8 cellular contexts compared by ENCODE assay signal in the genomic region with DNA sequence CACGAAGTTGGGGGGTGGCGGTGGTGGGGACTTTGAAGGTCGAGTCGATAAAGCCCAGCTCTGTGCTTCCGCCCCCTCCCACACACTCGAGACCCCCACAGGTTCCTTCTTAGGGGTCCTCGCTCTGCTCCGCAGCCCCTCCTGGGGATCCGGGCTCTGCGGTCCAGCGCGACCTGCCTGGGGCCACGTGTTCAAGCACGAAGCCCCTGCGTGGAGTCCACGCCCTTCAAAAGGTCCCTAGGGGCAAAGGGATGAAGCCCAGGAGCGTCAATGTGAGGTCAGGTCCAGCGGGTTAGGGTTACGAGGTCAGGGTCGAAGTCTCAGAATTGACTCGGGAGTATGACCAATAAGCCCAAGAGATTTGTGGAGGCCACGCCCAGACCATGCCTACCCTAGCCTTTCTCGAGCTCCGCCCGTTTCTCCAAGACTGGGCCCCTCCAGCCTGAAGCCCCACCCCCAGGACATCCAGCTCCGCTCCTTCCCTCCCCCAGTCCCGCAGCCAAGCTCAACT. TPM values are rescaled to one million over a fixed set of nuclear protein-coding genes. Genes with fewer than 3 reads are reported as not detected.
A peak's percentile ranks its signal among the peaks of the same experiment; 100 is the strongest.
DNase-seq lines count a peak whose midpoint lies in the region; ATAC-seq and TF ChIP-seq lines count a peak whose summit lies in the region.

No MANE protein-coding gene starts in this region.

- no peaks in the 10 kb centered on the region for H3K9me3 ChIP-seq in right atrium auricular region
- H3K9me3 ChIP-seq in gastrocnemius medialis = no peaks in the 10 kb centered on the region

- H3K4me1 Mint-ChIP-seq in activated naive CD8-positive, alpha-beta T cell treated with anti-CD3 and anti-CD28 coated beads, Interleukin-2, amount 10 ng/mL, durations not matched to agents 7 days and 5 days = peaks cover 11% of the 10 kb centered on the region

- H3K27me3 Mint-ChIP-seq in activated naive CD8-positive, alpha-beta T cell treated with anti-CD3 and anti-CD28 coated beads, Interleukin-2, amount 10 ng/mL, durations not matched to agents 7 days and 5 days = peaks cover 58% of the 10 kb centered on the region

- POLR2A ChIA-PET in activated naive CD8-positive, alpha-beta T cell treated with anti-CD3 and anti-CD28 coated beads, Interleukin-2, amount 10 ng/mL, durations not matched to agents 7 days and 5 days (lab: Charles Lee) = interaction anchor here (0.9 to 2.0 kb wide), 2 partner anchors 16 to 18 kb away, joined by 3 to 10 read pairs; no protein-coding TSS in a partner anchor

- peak; percentile 23 for ATAC-seq in activated naive CD8-positive, alpha-beta T cell treated with anti-CD3 and anti-CD28 coated beads, Interleukin-2, amount 10 ng/mL, durations not matched to agents 7 days and 5 days (ENCODE audit: low read depth)
- peak; percentile 36 to 48 for ATAC-seq in gastrocnemius medialis
- no peak for ATAC-seq in GM21515 (IDR thresholded peaks at IDR 0.05; ENCODE audit: unreplicated experiment)
- ATAC-seq in GM18520 (IDR thresholded peaks at IDR 0.05; ENCODE audit: unreplicated experiment) = no peak
- ATAC-seq in HG03521 (IDR thresholded peaks at IDR 0.05; ENCODE audit: unreplicated experiment) = no peak

- peaks cover 4% of the 10 kb centered on the region for H3K36me3 ChIP-seq in right atrium auricular region
- no peaks in the 10 kb centered on the region for H3K36me3 ChIP-seq in gastrocnemius medialis

- TF ChIP-seq CTCF in right atrium auricular region (IDR thresholded peaks at IDR 0.05) (no peak), gastrocnemius medialis (IDR thresholded peaks at IDR 0.05 in 4 of 5, conservative IDR thresholded peaks at IDR 0.05 in 1 of 5) (no peak)

- peak overlapping the region; percentile 80 for H3K4me3 Mint-ChIP-seq in activated naive CD8-positive, alpha-beta T cell treated with anti-CD3 and anti-CD28 coated beads, Interleukin-2, amount 10 ng/mL, durations not matched to agents 7 days and 5 days

- H3K9me3 Mint-ChIP-seq in activated naive CD8-positive, alpha-beta T cell treated with anti-CD3 and anti-CD28 coated beads, Interleukin-2, amount 10 ng/mL, durations not matched to agents 7 days and 5 days = no peaks in the 10 kb centered on the region

- intact Hi-C loops in gastrocnemius medialis (cut with DNase I; ENCODE audit: low total_unique reads) = no loop called here

- H3K4me3 ChIP-seq in right atrium auricular region (peak overlapping the region; percentile 44 to 65), gastrocnemius medialis (peak overlapping the region; percentile 38 to 76 (median 54))

- H3K36me3 Mint-ChIP-seq in activated naive CD8-positive, alpha-beta T cell treated with anti-CD3 and anti-CD28 coated beads, Interleukin-2, amount 10 ng/mL, durations not matched to agents 7 days and 5 days = no peaks in the 10 kb centered on the region

- peak overlapping the region in 1 of 2 donors; percentile 38 for H3K27ac ChIP-seq in right atrium auricular region
- no peak overlapping the region for H3K27ac ChIP-seq in gastrocnemius medialis

- H3K27me3 ChIP-seq in right atrium auricular region (peaks cover 0 to 20% of the 10 kb centered on the region in 2 donors), gastrocnemius medialis (peaks cover 54 to 66% (median 61%) of the 10 kb centered on the region in 3 donors)

- in situ Hi-C loops in gastrocnemius medialis (cut with MboI; ENCODE audit: low sequenced_read_pairs in 4 of 4) = loop anchor here in 1 of 4 donors (10.0 kb wide), 2 partner anchors 65 to 135 kb away; no protein-coding TSS in a partner anchor

- DNase-seq in GM03348 (ENCODE audit: low spot score) = peak; percentile 64
- peak; percentile 59 for DNase-seq in M059J (ENCODE audit: low read depth)
- no peak for DNase-seq in activated naive CD8-positive, alpha-beta T cell treated with anti-CD3 and anti-CD28 coated beads, Interleukin-2, amount 10 ng/mL, durations not matched to agents 7 days and 5 days
- peak; percentile 71 for DNase-seq in right atrium auricular region (ENCODE audit: low spot score)
- no peak for DNase-seq in gastrocnemius medialis

- H3K4me1 ChIP-seq in right atrium auricular region (peaks cover 0 to 52% of the 10 kb centered on the region in 2 donors), gastrocnemius medialis (peaks cover 14 to 30% of the 10 kb centered on the region in 2 donors)

- no peak overlapping the region for H3K27ac Mint-ChIP-seq in activated naive CD8-positive, alpha-beta T cell treated with anti-CD3 and anti-CD28 coated beads, Interleukin-2, amount 10 ng/mL, durations not matched to agents 7 days and 5 days

- no peak for TF ChIP-seq POLR2A in gastrocnemius medialis (IDR thresholded peaks at IDR 0.05)

RNA-seq across cellular contexts. Expression of gene CACNA1G, which starts 0.8 kb away (rescaled TPM):
- 0.15 TPM in 1 of 2 replicates, not detected in the other for total RNA-seq in M059J (2014; rRNA removed; shearing (Covaris generic))
- total RNA-seq in activated naive CD8-positive, alpha-beta T cell treated with anti-CD3 and anti-CD28 coated beads, Interleukin-2, amount 10 ng/mL, durations not matched to agents 7 days and 5 days = under 1 TPM in 1 of 2 experiments, not detected in 1; 0.11 TPM
- total RNA-seq in right atrium auricular region (1 to 10 TPM; 4.3 to 6.2 TPM), gastrocnemius medialis (under 1 TPM in 2 of 4 donors, not detected in 2; 0.09 to 0.10 TPM)

RNA-seq across cellular contexts. Expression of gene SPATA20, which starts 12.8 kb away (rescaled TPM):
- 23.1 and 60.5 TPM in 2 replicates for total RNA-seq in M059J (2014; rRNA removed; shearing (Covaris generic))
- total RNA-seq in activated naive CD8-positive, alpha-beta T cell treated with anti-CD3 and anti-CD28 coated beads, Interleukin-2, amount 10 ng/mL, durations not matched to agents 7 days and 5 days = 10 to 100 TPM; 31.3 to 33.1 TPM
- total RNA-seq in right atrium auricular region = 10 to 100 TPM; 42.8 to 59.3 TPM
- 10 to 100 TPM; 22.3 to 67.9 (median 29.1) TPM for total RNA-seq in gastrocnemius medialis

RNA-seq across cellular contexts. Expression of gene EPN3, which starts 27.2 kb away (rescaled TPM):
- 0.74 TPM in 1 of 2 replicates, not detected in the other for total RNA-seq in M059J (2014; rRNA removed; shearing (Covaris generic))
- total RNA-seq in activated naive CD8-positive, alpha-beta T cell treated with anti-CD3 and anti-CD28 coated beads, Interleukin-2, amount 10 ng/mL, durations not matched to agents 7 days and 5 days = not detected
- total RNA-seq in right atrium auricular region = 10 to 100 TPM in 1 of 2 donors, 1 to 10 TPM in 1; 4.5 to 13.3 TPM
- total RNA-seq in gastrocnemius medialis = not detected

RNA-seq across cellular contexts. Expression of gene MYCBPAP, which starts 51.5 kb away (rescaled TPM):
- total RNA-seq in M059J (2014; rRNA removed; shearing (Covaris generic)) = 0.12 TPM in 1 of 2 replicates, not detected in the other
- 1 to 10 TPM; 4.0 to 4.4 TPM for total RNA-seq in activated naive CD8-positive, alpha-beta T cell treated with anti-CD3 and anti-CD28 coated beads, Interleukin-2, amount 10 ng/mL, durations not matched to agents 7 days and 5 days
- under 1 TPM; 0.16 to 0.19 TPM for total RNA-seq in right atrium auricular region
- total RNA-seq in gastrocnemius medialis = not detected

Comparison
In these comparisons a context has a peak if more than half of its experiments do, and no peak if none do; other contexts are left out.
1. DNase-seq: peak in GM03348 (single experiment), M059J (single experiment) and right atrium auricular region (single experiment); none in activated naive CD8-positive, alpha-beta T cell treated with anti-CD3 and anti-CD28 coated beads, Interleukin-2, amount 10 ng/mL, durations not matched to agents 7 days and 5 days (single experiment) and gastrocnemius medialis (0 of 2).
2. ATAC-seq: peak in activated naive CD8-positive, alpha-beta T cell treated with anti-CD3 and anti-CD28 coated beads, Interleukin-2, amount 10 ng/mL, durations not matched to agents 7 days and 5 days (single experiment) and gastrocnemius medialis (2 of 2); none in GM21515 (single experiment), GM18520 (single experiment) and HG03521 (single experiment).